In genomic region chr20:37394543-37395410, GRCh38 we compare ENCODE assay signal across 11 cellular contexts. TPM values are rescaled to one million over a fixed set of nuclear protein-coding genes. Genes with fewer than 3 reads are reported as not detected.
A peak's percentile ranks its signal among the peaks of the same experiment; 100 is the strongest.
DNase-seq lines count a peak whose midpoint lies in the region; ATAC-seq lines count a peak whose summit lies in the region.
"Had no signal": no experiment of that assay in that cellular context is flagged by ENCODE, and none has a peak within 500 bp of the region (broad histone marks: within the 10 kb centered on the region; RNA-seq: fewer than 3 reads in every experiment).

No MANE protein-coding gene starts in this region.

- H3K27ac Mint-ChIP-seq in activated T-helper 17 cell treated with anti-CD3 and anti-CD28 coated beads, Interleukin-2, amount 50 U/mL, for 72 hours = peak overlapping the region; percentile 21
- H3K27ac Mint-ChIP-seq in activated CD4-positive, alpha-beta memory T cell treated with anti-CD3 and anti-CD28 coated beads for 36 hours = no peak overlapping the region
- H3K27ac Mint-ChIP-seq: memory B cell had no signal

- H3K14ac ChIP-seq in mesenchymal stem cell (ENCODE audit: low read length in 2 of 2) = peak overlapping the region in 1 of 2 experiments; percentile 39

- peak overlapping the region in 1 of 2 experiments; percentile 4 for H2BK12ac ChIP-seq in mesenchymal stem cell (ENCODE audit: low read length in 2 of 2)

- peak overlapping the region; percentile 54 for H4K91ac ChIP-seq in mesenchymal stem cell (ENCODE audit: low read length)

- H3K9ac ChIP-seq in BLaER1 (peak overlapping the region; percentile 45; the same call in 1 of the 2 replicates), HUES6 (ENCODE audit: low read length) (peak overlapping the region; percentile 58), mesenchymal stem cell (ENCODE audit: low read length) (peak overlapping the region; percentile 68)

- WGBS in mesenchymal stem cell = 76% methylated on average over 19 of the region's 19 CpGs

- peak overlapping the region; percentile 64 for H3K4me2 ChIP-seq in BLaER1
- no peak overlapping the region for H3K4me2 ChIP-seq in mesenchymal stem cell (ENCODE audit: low read length, poor library complexity, severe bottlenecking)

- H4K8ac ChIP-seq in mesenchymal stem cell (ENCODE audit: low read length) = no peak overlapping the region

- no peak overlapping the region for H3K4me3 ChIP-seq in BLaER1
- no peak overlapping the region for H3K4me3 ChIP-seq in HUES6 (ENCODE audit: low read depth, low read length)
- H3K4me3 ChIP-seq in mesenchymal stem cell (ENCODE audit: insufficient read depth in 1 of 2, low read depth in 1 of 2, low read length in 2 of 2) = no peak overlapping the region

- no peak overlapping the region for H3K4ac ChIP-seq in mesenchymal stem cell (ENCODE audit: low read depth in 1 of 2, low read length in 2 of 2)

- H3K27ac ChIP-seq in BLaER1 (peak overlapping the region; percentile 65), HUES6 (ENCODE audit: low read depth, low read length) (no peak overlapping the region), mesenchymal stem cell (ENCODE audit: low read length, poor library complexity, severe bottlenecking) (no peak overlapping the region)

- H3K4me1 ChIP-seq in BLaER1 (peaks cover 40% of the 10 kb centered on the region), HUES6 (ENCODE audit: control insufficient read depth, insufficient read depth, low read length) (peaks cover 43% of the 10 kb centered on the region), mesenchymal stem cell (ENCODE audit: control insufficient read depth, insufficient read depth, low read depth, low read length) (peaks cover 36% of the 10 kb centered on the region)

- peaks cover 10% of the 10 kb centered on the region for H3K79me1 ChIP-seq in mesenchymal stem cell (replicated peaks; ENCODE audit: low read length, poor library complexity, severe bottlenecking)

- H3K27me3 ChIP-seq in BLaER1 (no peaks in the 10 kb centered on the region), HUES6 (ENCODE audit: control insufficient read depth, insufficient read depth, low read length) (no peaks in the 10 kb centered on the region), mesenchymal stem cell (ENCODE audit: control insufficient read depth in 1 of 2, insufficient read depth in 1 of 2, low read length in 2 of 2) (no peaks in the 10 kb centered on the region)

- H2BK5ac ChIP-seq in mesenchymal stem cell (ENCODE audit: low read depth, low read length, poor library complexity, severe bottlenecking) = no peak overlapping the region

- ATAC-seq in activated T-helper 17 cell treated with anti-CD3 and anti-CD28 coated beads, Interleukin-2, amount 50 U/mL, for 72 hours (replicated peaks) = no peak
- ATAC-seq in HG02678 (IDR thresholded peaks at IDR 0.05; ENCODE audit: unreplicated experiment) = no peak

- no peak overlapping the region for H2BK120ac ChIP-seq in mesenchymal stem cell (ENCODE audit: low read depth, low read length)

- no peak overlapping the region for H2AFZ ChIP-seq in mesenchymal stem cell (ENCODE audit: low read depth, low read length)

- no peaks in the 10 kb centered on the region for H3K36me3 Mint-ChIP-seq in activated T-helper 17 cell treated with anti-CD3 and anti-CD28 coated beads, Interleukin-2, amount 50 U/mL, for 72 hours (ENCODE audit: low read depth)
- no peaks in the 10 kb centered on the region for H3K36me3 Mint-ChIP-seq in activated CD4-positive, alpha-beta memory T cell treated with anti-CD3 and anti-CD28 coated beads for 36 hours

- no peak overlapping the region for H3K4me3 Mint-ChIP-seq in activated T-helper 17 cell treated with anti-CD3 and anti-CD28 coated beads, Interleukin-2, amount 50 U/mL, for 72 hours
- H3K4me3 Mint-ChIP-seq in activated CD4-positive, alpha-beta memory T cell treated with anti-CD3 and anti-CD28 coated beads for 36 hours = no peak overlapping the region
- H3K4me3 Mint-ChIP-seq: memory B cell had no signal

- H3K4me1 Mint-ChIP-seq in activated T-helper 17 cell treated with anti-CD3 and anti-CD28 coated beads, Interleukin-2, amount 50 U/mL, for 72 hours = no peaks in the 10 kb centered on the region
- H3K4me1 Mint-ChIP-seq in activated CD4-positive, alpha-beta memory T cell treated with anti-CD3 and anti-CD28 coated beads for 36 hours (ENCODE audit: low read depth) = no peaks in the 10 kb centered on the region
- H3K4me1 Mint-ChIP-seq: memory B cell had no signal

- H3K9me3 ChIP-seq in BLaER1 (no peaks in the 10 kb centered on the region), HUES6 (ENCODE audit: control insufficient read depth, insufficient read depth, low read depth, low read length) (no peaks in the 10 kb centered on the region), mesenchymal stem cell (ENCODE audit: control insufficient read depth, low read length) (no peaks in the 10 kb centered on the region)

- CTCF ChIA-PET in activated CD4-positive, alpha-beta memory T cell treated with anti-CD3 and anti-CD28 coated beads for 36 hours (lab: Charles Lee) = no interaction called here

- H3K27me3 Mint-ChIP-seq in activated T-helper 17 cell treated with anti-CD3 and anti-CD28 coated beads, Interleukin-2, amount 50 U/mL, for 72 hours = no peaks in the 10 kb centered on the region
- H3K27me3 Mint-ChIP-seq in activated CD4-positive, alpha-beta memory T cell treated with anti-CD3 and anti-CD28 coated beads for 36 hours = no peaks in the 10 kb centered on the region
- H3K27me3 Mint-ChIP-seq: memory B cell had no signal

- POLR2A ChIA-PET in activated CD4-positive, alpha-beta memory T cell treated with anti-CD3 and anti-CD28 coated beads for 36 hours (lab: Charles Lee) = no interaction called here

- no peaks in the 10 kb centered on the region for H3K9me3 Mint-ChIP-seq in activated T-helper 17 cell treated with anti-CD3 and anti-CD28 coated beads, Interleukin-2, amount 50 U/mL, for 72 hours
- H3K9me3 Mint-ChIP-seq in activated CD4-positive, alpha-beta memory T cell treated with anti-CD3 and anti-CD28 coated beads for 36 hours = no peaks in the 10 kb centered on the region
- H3K9me3 Mint-ChIP-seq: memory B cell had no signal

- H2AK5ac ChIP-seq in mesenchymal stem cell (ENCODE audit: low read length, severe bottlenecking) = no peak overlapping the region

- no peak overlapping the region for H2BK15ac ChIP-seq in mesenchymal stem cell (ENCODE audit: low read depth, poor library complexity, severe bottlenecking)

- DNase-seq in mesenchymal stem cell (no peak), superior temporal gyrus (ENCODE audit: extremely low spot score) (no peak)
- no peak for DNase-seq in NK-92 treated with Interleukin-12 subunit alpha and Interleukin-12 subunit beta, amount 100 ng/mL, for 24 hours (lab: John Stamatoyannopoulos, UW)
- no peak for DNase-seq in activated CD4-positive, alpha-beta memory T cell treated with anti-CD3 and anti-CD28 coated beads for 36 hours
- DNase-seq: amniotic stem cell, NCI-H146 had no signal

- peaks cover 89% of the 10 kb centered on the region for H3K36me3 ChIP-seq in BLaER1
- peaks cover 39% of the 10 kb centered on the region for H3K36me3 ChIP-seq in HUES6 (ENCODE audit: control insufficient read depth, insufficient read depth, low read length)
- H3K36me3 ChIP-seq in mesenchymal stem cell (ENCODE audit: control insufficient read depth in 1 of 2, insufficient read depth in 2 of 2, low read depth in 1 of 2, low read length in 2 of 2) = peaks cover 56 to 89% of the 10 kb centered on the region in 2 experiments

- intact Hi-C loops in activated CD4-positive, alpha-beta memory T cell treated with anti-CD3 and anti-CD28 coated beads for 36 hours (cut with micrococcal nuclease) = loop anchor here (5.0 kb wide), 1 partner anchor 133 kb away; the partner anchor contains the start of gene BLCAP

- H3K23ac ChIP-seq in mesenchymal stem cell (ENCODE audit: low read length in 2 of 2) = no peak overlapping the region

- H3K18ac ChIP-seq in mesenchymal stem cell (ENCODE audit: low read depth in 1 of 2, low read length in 2 of 2) = peak overlapping the region in 1 of 2 experiments; percentile 34

- H4K20me1 ChIP-seq in BLaER1 = no peaks in the 10 kb centered on the region

RNA-seq across cellular contexts. Expression of gene SRC, which starts 48.8 kb away (rescaled TPM):
- 1 to 10 TPM; 5.1 to 6.4 TPM for total RNA-seq in activated T-helper 17 cell treated with anti-CD3 and anti-CD28 coated beads, Interleukin-2, amount 50 U/mL, for 72 hours
- 9.6 TPM for polyA plus RNA-seq in mesenchymal stem cell (2013, experiment 1 of 2)
- polyA plus RNA-seq in mesenchymal stem cell (2013, experiment 2 of 2) = 8.0 TPM
- 1 to 10 TPM; 5.3 to 6.1 TPM for total RNA-seq in activated CD4-positive, alpha-beta memory T cell treated with anti-CD3 and anti-CD28 coated beads for 36 hours
